In genomic region chr1:58858344-58858673, GRCh38 we compare ENCODE assay signal across 10 cellular contexts.
DNase-seq lines count a peak whose midpoint lies in the region; ATAC-seq and TF ChIP-seq lines count a peak whose summit lies in the region.
"Had no signal": no experiment of that assay in that cellular context is flagged by ENCODE, and none has a peak within 500 bp of the region (broad histone marks: within the 10 kb centered on the region; RNA-seq: fewer than 3 reads in every experiment).

No MANE protein-coding gene starts in this region.

- H3K9me3 ChIP-seq in SJCRH30 (replicated peaks) (no peaks in the 10 kb centered on the region), sigmoid colon (no peaks in the 10 kb centered on the region)

- H3K36me3 Mint-ChIP-seq in nephron (ENCODE audit: low read depth): no peaks in the 10 kb centered on the region

- H3K23ac ChIP-seq in mesendoderm (ENCODE audit: low read length): no peak overlapping the region

- no peak overlapping the region for H3K9ac ChIP-seq in mesendoderm (ENCODE audit: low read length)

- no CpG with 5 or more reads among the region's 2 CpGs for WGBS in mesendoderm (ENCODE audit: extremely low coverage, insufficient coverage, low lambda C conversion rate)
- 26 to 42% methylated on average over 2 of the region's 2 CpGs for WGBS in sigmoid colon, 2 donors

- no peaks in the 10 kb centered on the region for H3K79me2 ChIP-seq in mesendoderm (ENCODE audit: control insufficient read depth, insufficient read depth, low read length)

- no peak overlapping the region for H3K4ac ChIP-seq in mesendoderm (ENCODE audit: low read depth, low read length)

- no peak overlapping the region for H2BK5ac ChIP-seq in mesendoderm (ENCODE audit: low read length)

- no peaks in the 10 kb centered on the region for H3K27me3 ChIP-seq in mesendoderm (ENCODE audit: insufficient read depth, low read length, poor library complexity)
- H3K27me3 ChIP-seq in SJCRH30: no peaks in the 10 kb centered on the region
- no peaks in the 10 kb centered on the region for H3K27me3 ChIP-seq in sigmoid colon

- H3K56ac ChIP-seq in mesendoderm (ENCODE audit: low read length): no peak overlapping the region

- H4K8ac ChIP-seq in mesendoderm (ENCODE audit: low read depth, low read length): no peak overlapping the region

- H3K79me1 ChIP-seq in mesendoderm (ENCODE audit: low read length): no peaks in the 10 kb centered on the region

- H3K18ac ChIP-seq in mesendoderm (ENCODE audit: low read length): no peak overlapping the region

- TF ChIP-seq CTCF in nephron (IDR thresholded peaks at IDR 0.05; ENCODE audit: unreplicated experiment in 3 of 3) (no peak), sigmoid colon (IDR thresholded peaks at IDR 0.05) (no peak)

- H3K4me1 ChIP-seq in mesendoderm (ENCODE audit: control insufficient read depth, low read depth, low read length) (peaks cover 4% of the 10 kb centered on the region), SJCRH30 (peaks cover 20% of the 10 kb centered on the region), sigmoid colon (no peaks in the 10 kb centered on the region)

- intact Hi-C loops in sigmoid colon (cut with DNase I): no loop called here

- DNase-seq in activated T-helper 1 cell treated with Interleukin-2 at 50 U/mL for 16 hours (ENCODE audit: low read depth) (peak; percentile 13), mesendoderm (no peak), SJCRH30 (no peak), sigmoid colon (no peak)
- DNase-seq: retina had no signal

- peaks cover 50% of the 10 kb centered on the region for H3K4me1 Mint-ChIP-seq in nephron

- no peaks in the 10 kb centered on the region for H3K27me3 Mint-ChIP-seq in nephron (ENCODE audit: low read depth)

- no peaks in the 10 kb centered on the region for H3K9me3 Mint-ChIP-seq in nephron

- H3K4me3 ChIP-seq in mesendoderm (ENCODE audit: low read length) (no peak overlapping the region), SJCRH30 (no peak overlapping the region), sigmoid colon (no peak overlapping the region)
- H3K4me3 ChIP-seq: SK-N-MC had no signal

- no peak for TF ChIP-seq POLR2A in sigmoid colon (IDR thresholded peaks at IDR 0.05)

- no peak for TF ChIP-seq EP300 in sigmoid colon (IDR thresholded peaks at IDR 0.05)

- H3K36me3 ChIP-seq in mesendoderm (ENCODE audit: control insufficient read depth, insufficient read depth, low read length) (no peaks in the 10 kb centered on the region), SJCRH30 (no peaks in the 10 kb centered on the region), sigmoid colon (no peaks in the 10 kb centered on the region)

- H2AK5ac ChIP-seq in mesendoderm (ENCODE audit: low read length): no peak overlapping the region

- no peak overlapping the region for H4K5ac ChIP-seq in mesendoderm (ENCODE audit: low read length)

- peak overlapping the region in 2 of 3 experiments; percentile 41 to 58 for H3K27ac Mint-ChIP-seq in nephron

- no peak overlapping the region for H2BK15ac ChIP-seq in mesendoderm (replicated peaks; ENCODE audit: low read depth)

- no peak overlapping the region for H3K27ac ChIP-seq in mesendoderm (ENCODE audit: low read depth, low read length)
- H3K27ac ChIP-seq in SJCRH30: no peak overlapping the region
- H3K27ac ChIP-seq in sigmoid colon: no peak overlapping the region
- H3K27ac ChIP-seq: SK-N-MC had no signal

- H2BK120ac ChIP-seq in mesendoderm (ENCODE audit: low read depth, low read length): no peak overlapping the region

- no peak overlapping the region for H3K4me3 Mint-ChIP-seq in nephron

- ATAC-seq in GM19452 (IDR thresholded peaks at IDR 0.05; ENCODE audit: unreplicated experiment) (peak; percentile 35), HG03108 (IDR thresholded peaks at IDR 0.05; ENCODE audit: unreplicated experiment) (peak; percentile 20), GM21723 (IDR thresholded peaks at IDR 0.05; ENCODE audit: unreplicated experiment) (no peak)

- H3K4me2 ChIP-seq in mesendoderm (ENCODE audit: low read length): no peak overlapping the region
